In genomic region chr22:49999063-49999900, GRCh38 we compare ENCODE assay signal across 1 cellular context.
TF ChIP-seq lines count a peak whose summit lies in the region.

No MANE protein-coding gene starts in this region.

TF ChIP-seq in GM12891, 5 proteins besides CTCF, POLR2A, EP300 and RAD21 (continued from another document):
- TF ChIP-seq PAX5 (IDR thresholded peaks at IDR 0.05; ENCODE audit: insufficient read depth, low read length, severe bottlenecking) (no peak), POU2F2 (IDR thresholded peaks at IDR 0.05; ENCODE audit: low read depth, low read length) (no peak)
